Comparison of ENCODE assay signal across 8 cellular contexts in genomic region chr2:99336780-99337163, GRCh38. TPM values are rescaled to one million over a fixed set of nuclear protein-coding genes. Genes with fewer than 3 reads are reported as not detected.
A peak's percentile ranks its signal among the peaks of the same experiment; 100 is the strongest.
DNase-seq lines count a peak whose midpoint lies in the region; ATAC-seq and TF ChIP-seq lines count a peak whose summit lies in the region.

No MANE protein-coding gene starts in this region.

- H3K27me3 ChIP-seq in tibial artery = no peaks in the 10 kb centered on the region

- CTCF ChIA-PET in RWPE1 (lab: Yijun Ruan, JAX) = interaction anchor here (0.7 kb wide), 4 partner anchors 48 to 159 kb away, joined by 3 to 4 read pairs (median 4); no protein-coding TSS in a partner anchor

- peaks cover 8 to 13% (median 9%) of the 10 kb centered on the region in 3 donors for H3K36me3 ChIP-seq in tibial artery

- in situ Hi-C loops in G401 (cut with HindIII; ENCODE audit: low sequenced_read_pairs) = no loop called here

- H3K4me3 ChIP-seq in HFF-Myc (replicated peaks; ENCODE audit: low read depth, low read length) (peak overlapping the region; percentile 96), iPS-18c (ENCODE audit: insufficient read depth, low read depth, low read length) (peak overlapping the region; percentile 83; the same call in 1 of the 2 replicates), tibial artery (peak overlapping the region; percentile 82 to 96)

- TF ChIP-seq CTCF in HFF-Myc (IDR thresholded peaks at IDR 0.05; ENCODE audit: low read depth, low read length, missing control alignments) = no peak
- TF ChIP-seq CTCF in RWPE1 (conservative IDR thresholded peaks at IDR 0.05; ENCODE audit: low read depth) = no peak
- TF ChIP-seq CTCF in tibial artery (IDR thresholded peaks at IDR 0.05) = no peak

- peak overlapping the region; percentile 94 for H3K27ac ChIP-seq in RWPE1
- peak overlapping the region; percentile 90 to 94 for H3K27ac ChIP-seq in tibial artery

- intact Hi-C loops in tibial artery (cut with DNase I; ENCODE audit: low total_unique reads) (loop anchor here (2.0 to 10.0 kb wide), 2 partner anchors 152 to 154 kb away; partner anchors contain the start of genes MITD1, MRPL30 and REV1), sciatic nerve (cut with DNase I) (no loop called here)

- H3K9me3 ChIP-seq in iPS-18c (ENCODE audit: control insufficient read depth, insufficient read depth, low read length) (no peaks in the 10 kb centered on the region), tibial artery (no peaks in the 10 kb centered on the region)

- peaks cover 0 to 39% (median 28%) of the 10 kb centered on the region in 4 donors for H3K4me1 ChIP-seq in tibial artery

- POLR2A ChIA-PET in RWPE1 (lab: Yijun Ruan, JAX; ENCODE audit: low non-redundant PET) = interaction anchor here (0.6 to 1.3 kb wide), 3 partner anchors 55 to 196 kb away, joined by 3 read pairs; no protein-coding TSS in a partner anchor

- DNase-seq in NCI-H345 treated with DMSO at 0.1 percent for 48 hours (lab: John Stamatoyannopoulos, UW; ENCODE audit: unreplicated experiment) = peak; percentile 80
- no peak for DNase-seq in NCI-H345 (lab: John Stamatoyannopoulos, UW)
- DNase-seq in HFF-Myc (ENCODE audit: extremely low read depth, low read depth) = no peak
- DNase-seq in RWPE1 (ENCODE audit: low spot score) = peak; percentile 45
- no peak for DNase-seq in tibial artery
- DNase-seq in sciatic nerve (ENCODE audit: low spot score) = no peak
- DNase-seq in G401 (ENCODE audit: low spot score) = no peak

- ATAC-seq in sciatic nerve = no peak

RNA-seq across cellular contexts. Expression of gene EIF5B, which starts 0.4 kb away (rescaled TPM):
- total RNA-seq in sciatic nerve = 41.0 TPM
- total RNA-seq in G401 (2014; rRNA removed; shearing (Covaris generic)) = 7.4 and 8.1 TPM in 2 replicates

RNA-seq across cellular contexts. Expression of gene TXNDC9, which starts 0.6 kb away (rescaled TPM):
- 22.2 TPM for total RNA-seq in sciatic nerve
- total RNA-seq in G401 (2014; rRNA removed; shearing (Covaris generic)) = 102 and 106 TPM in 2 replicates

RNA-seq across cellular contexts. Expression of gene LYG1, which starts 35.8 kb away (rescaled TPM):
- 2.1 TPM for total RNA-seq in sciatic nerve
- not detected in 2 replicates for total RNA-seq in G401 (2014; rRNA removed; shearing (Covaris generic))

Comparison
In these comparisons a context has a peak if more than half of its experiments do, and no peak if none do; other contexts are left out.
1. DNase-seq: peak in NCI-H345 treated with DMSO at 0.1 percent for 48 hours (single experiment) and RWPE1 (single experiment); none in NCI-H345 (single experiment), HFF-Myc (single experiment), tibial artery (0 of 2), sciatic nerve (single experiment) and G401 (single experiment).
2. Peak in every context shown above with its lines, with median percentiles within 50 percentile points of each other: H3K4me3 ChIP-seq.